9 cellular contexts compared by ENCODE assay signal in the genomic region with DNA sequence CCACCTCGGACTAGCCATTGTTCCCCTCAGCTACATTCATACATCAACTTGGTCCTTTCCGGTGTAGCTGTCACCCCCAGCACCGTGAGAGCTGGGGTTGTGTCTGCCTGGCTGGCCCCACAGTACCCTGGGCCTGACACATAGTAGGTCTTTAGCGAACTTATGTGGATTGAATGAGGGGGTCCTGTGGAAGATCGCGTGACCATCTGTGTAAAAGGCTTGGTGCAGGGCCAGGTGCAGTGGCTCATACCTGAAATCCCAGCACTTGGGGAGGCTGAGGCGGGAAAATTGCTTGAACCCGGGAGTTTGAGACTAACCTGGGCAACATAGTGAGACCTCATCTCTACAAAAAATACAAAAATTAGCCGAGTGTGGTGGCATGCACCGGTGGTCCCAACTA. TPM values are rescaled to one million over a fixed set of nuclear protein-coding genes. Genes with fewer than 3 reads are reported as not detected.
DNase-seq lines count a peak whose midpoint lies in the region; ATAC-seq and TF ChIP-seq lines count a peak whose summit lies in the region.
"Had no signal": no experiment of that assay in that cellular context is flagged by ENCODE, and none has a peak within 500 bp of the region (broad histone marks: within the 10 kb centered on the region; RNA-seq: fewer than 3 reads in every experiment).

No MANE protein-coding gene starts in this region.

- intact Hi-C loops in Calu3 (cut with micrococcal nuclease; ENCODE audit: unreplicated experiment) = no loop called here
- intact Hi-C loops in uterus (cut with DNase I; ENCODE audit: low total_unique reads) = no loop called here

- DNase-seq in Calu3 = no peak
- no peak for DNase-seq in Karpas-422
- DNase-seq in brain microvascular endothelial cell = no peak
- no peak for DNase-seq in uterus
- DNase-seq in activated CD4-positive, CD25-positive, alpha-beta regulatory T cell treated with anti-CD3 and anti-CD28 coated beads, Interleukin-2, amount 50 U/mL, for 72 hours = no peak
- DNase-seq: NCI-H1105 had no signal

- peaks cover 27% of the 10 kb centered on the region for H3K36me3 Mint-ChIP-seq in Calu3 (ENCODE audit: insufficient read depth, unreplicated experiment)

- TF ChIP-seq CTCF in Calu3 (IDR thresholded peaks at IDR 0.05; ENCODE audit: unreplicated experiment) (no peak), brain microvascular endothelial cell (IDR thresholded peaks at IDR 0.05; ENCODE audit: low read depth, low read length, missing control alignments) (no peak), neural cell (IDR thresholded peaks at IDR 0.05; ENCODE audit: poor library complexity, severe bottlenecking) (no peak), uterus (IDR thresholded peaks at IDR 0.05) (no peak)

- H3K27ac Mint-ChIP-seq in Calu3 (ENCODE audit: unreplicated experiment) = no peak overlapping the region

- no peak for TF ChIP-seq EP300 in neural cell (conservative IDR thresholded peaks at IDR 0.05; ENCODE audit: poor library complexity, severe bottlenecking)

- H4K20me1 ChIP-seq in Karpas-422 (ENCODE audit: insufficient read depth, low read depth, low read length) (peaks cover 11% of the 10 kb centered on the region), neural cell (ENCODE audit: insufficient read depth) (peaks cover 18% of the 10 kb centered on the region)

- ATAC-seq in GM18511 (IDR thresholded peaks at IDR 0.05; ENCODE audit: unreplicated experiment) = no peak
- ATAC-seq in GM18868 (IDR thresholded peaks at IDR 0.05; ENCODE audit: unreplicated experiment) = no peak

- peaks cover 65% of the 10 kb centered on the region for H3K79me2 ChIP-seq in Karpas-422 (ENCODE audit: low read length)
- peaks cover 56% of the 10 kb centered on the region for H3K79me2 ChIP-seq in neural cell (replicated peaks; ENCODE audit: insufficient read depth, low read length)

- no peak for TF ChIP-seq RAD21 in neural cell (conservative IDR thresholded peaks at IDR 0.05)

- in situ Hi-C loops in brain microvascular endothelial cell (cut with HindIII; ENCODE audit: low pct_ligation_motif_present, low sequenced_read_pairs) = no loop called here

- H3K27ac ChIP-seq in Karpas-422 (ENCODE audit: low read length) = no peak overlapping the region
- no peak overlapping the region for H3K27ac ChIP-seq in brain microvascular endothelial cell
- H3K27ac ChIP-seq in neural cell (ENCODE audit: low read length) = no peak overlapping the region
- H3K27ac ChIP-seq in uterus = no peak overlapping the region

- BruUV-seq in Calu3 (replicated peaks; lab: Mats Ljungman, UMichigan) = no TSS peak

- H3K4me1 ChIP-seq in Karpas-422 (ENCODE audit: low read length) = peaks cover 56% of the 10 kb centered on the region
- peaks cover 0 to 6% of the 10 kb centered on the region in 2 donors for H3K4me1 ChIP-seq in uterus

- H3F3A ChIP-seq in neural cell (ENCODE audit: insufficient read depth, low read length, poor library complexity, severe bottlenecking) = no peaks in the 10 kb centered on the region

- H3K36me3 ChIP-seq in Karpas-422 (ENCODE audit: insufficient read depth, low read length) (0 out of 2 replicates have a peak, but pooled peaks cover 4% of the 10 kb centered on the region), brain microvascular endothelial cell (replicated peaks) (no peaks in the 10 kb centered on the region), neural cell (ENCODE audit: insufficient read depth, low read length) (no peaks in the 10 kb centered on the region), uterus (no peaks in the 10 kb centered on the region)

- H3K4me3 ChIP-seq in Karpas-422 (ENCODE audit: low read length) (peak overlapping the region; percentile 89), brain microvascular endothelial cell (ENCODE audit: low read depth, low read length) (peak overlapping the region; percentile 12), neural cell (ENCODE audit: low read length) (peak overlapping the region; percentile 99), uterus (no peak overlapping the region)

- H3K27me3 ChIP-seq in Karpas-422 (ENCODE audit: low read length) = no peaks in the 10 kb centered on the region
- H3K27me3 ChIP-seq in brain microvascular endothelial cell (replicated peaks) = no peaks in the 10 kb centered on the region
- no peaks in the 10 kb centered on the region for H3K27me3 ChIP-seq in neural cell (ENCODE audit: insufficient read depth, low read depth, low read length)
- no peaks in the 10 kb centered on the region for H3K27me3 ChIP-seq in uterus

- H3K4me2 ChIP-seq in Karpas-422 (ENCODE audit: low read depth, low read length, poor library complexity, severe bottlenecking) (peak overlapping the region; percentile 90), neural cell (ENCODE audit: low read length) (no peak overlapping the region)

- no peaks in the 10 kb centered on the region for H3K27me3 Mint-ChIP-seq in Calu3 (ENCODE audit: unreplicated experiment)

- H3K9ac ChIP-seq in Karpas-422 (ENCODE audit: low read length) (peak overlapping the region; percentile 96), neural cell (ENCODE audit: low read length) (no peak overlapping the region)

- CTCF ChIA-PET in Calu3 (lab: Charles Lee) = interaction anchor here (0.7 kb wide), 2 partner anchors 14 to 55 kb away, joined by 3 to 4 read pairs; no protein-coding TSS in a partner anchor

- H3K4me3 Mint-ChIP-seq in Calu3 (ENCODE audit: low read depth, unreplicated experiment) = peak overlapping the region; percentile 80

- no peak for TF ChIP-seq POLR2A in uterus (IDR thresholded peaks at IDR 0.05)

- H3K4me1 Mint-ChIP-seq in Calu3 (ENCODE audit: low read depth, unreplicated experiment) = peaks cover 5% of the 10 kb centered on the region

- no peaks in the 10 kb centered on the region for H3K9me3 Mint-ChIP-seq in Calu3 (ENCODE audit: low read depth, unreplicated experiment)

- H3K9me2 ChIP-seq in Karpas-422 (replicated peaks; ENCODE audit: insufficient read depth, low read length) (no peaks in the 10 kb centered on the region), neural cell (ENCODE audit: insufficient read depth, low read length) (no peaks in the 10 kb centered on the region)

- H2AFZ ChIP-seq in Karpas-422 (ENCODE audit: low read length) (no peak overlapping the region), neural cell (ENCODE audit: low read depth, low read length) (no peak overlapping the region)

- H3K9me3 ChIP-seq in Karpas-422 (ENCODE audit: low read length) (no peaks in the 10 kb centered on the region), neural cell (ENCODE audit: low read length) (no peaks in the 10 kb centered on the region), uterus (no peaks in the 10 kb centered on the region)

TF ChIP-seq in neural cell, 6 proteins besides CTCF, POLR2A, EP300 and RAD21:
- TF ChIP-seq POLR2AphosphoS5 (IDR thresholded peaks at IDR 0.05) (no peak), EZH2 (IDR thresholded peaks at IDR 0.05; ENCODE audit: borderline replicate concordance, insufficient read depth, low read length, poor library complexity, severe bottlenecking) (no peak), SMC3 (conservative IDR thresholded peaks at IDR 0.05; ENCODE audit: poor library complexity) (no peak), MXI1 (conservative IDR thresholded peaks at IDR 0.05; ENCODE audit: poor library complexity, severe bottlenecking) (no peak), TAF1 (IDR thresholded peaks at IDR 0.05; ENCODE audit: low read depth) (no peak)
- TF ChIP-seq, protein P1, sequence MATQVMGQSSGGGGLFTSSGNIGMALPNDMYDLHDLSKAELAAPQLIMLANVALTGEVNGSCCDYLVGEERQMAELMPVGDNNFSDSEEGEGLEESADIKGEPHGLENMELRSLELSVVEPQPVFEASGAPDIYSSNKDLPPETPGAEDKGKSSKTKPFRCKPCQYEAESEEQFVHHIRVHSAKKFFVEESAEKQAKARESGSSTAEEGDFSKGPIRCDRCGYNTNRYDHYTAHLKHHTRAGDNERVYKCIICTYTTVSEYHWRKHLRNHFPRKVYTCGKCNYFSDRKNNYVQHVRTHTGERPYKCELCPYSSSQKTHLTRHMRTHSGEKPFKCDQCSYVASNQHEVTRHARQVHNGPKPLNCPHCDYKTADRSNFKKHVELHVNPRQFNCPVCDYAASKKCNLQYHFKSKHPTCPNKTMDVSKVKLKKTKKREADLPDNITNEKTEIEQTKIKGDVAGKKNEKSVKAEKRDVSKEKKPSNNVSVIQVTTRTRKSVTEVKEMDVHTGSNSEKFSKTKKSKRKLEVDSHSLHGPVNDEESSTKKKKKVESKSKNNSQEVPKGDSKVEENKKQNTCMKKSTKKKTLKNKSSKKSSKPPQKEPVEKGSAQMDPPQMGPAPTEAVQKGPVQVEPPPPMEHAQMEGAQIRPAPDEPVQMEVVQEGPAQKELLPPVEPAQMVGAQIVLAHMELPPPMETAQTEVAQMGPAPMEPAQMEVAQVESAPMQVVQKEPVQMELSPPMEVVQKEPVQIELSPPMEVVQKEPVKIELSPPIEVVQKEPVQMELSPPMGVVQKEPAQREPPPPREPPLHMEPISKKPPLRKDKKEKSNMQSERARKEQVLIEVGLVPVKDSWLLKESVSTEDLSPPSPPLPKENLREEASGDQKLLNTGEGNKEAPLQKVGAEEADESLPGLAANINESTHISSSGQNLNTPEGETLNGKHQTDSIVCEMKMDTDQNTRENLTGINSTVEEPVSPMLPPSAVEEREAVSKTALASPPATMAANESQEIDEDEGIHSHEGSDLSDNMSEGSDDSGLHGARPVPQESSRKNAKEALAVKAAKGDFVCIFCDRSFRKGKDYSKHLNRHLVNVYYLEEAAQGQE (IDR thresholded peaks at IDR 0.05; ENCODE audit: borderline replicate concordance) = no peak

RNA-seq across cellular contexts. Expression of a gene that starts 2.0 kb away (rescaled TPM):
- total RNA-seq in Calu3 (2022) = 104 and 116 TPM in 2 replicates
- 103 and 118 TPM in 2 replicates for total RNA-seq in Karpas-422 (2014; rRNA removed; shearing (Covaris generic); ENCODE audit: low replicate concordance)
- polyA plus RNA-seq in neural cell = 97.3 and 116 TPM in 2 replicates
- 238 and 245 TPM in 2 replicates for polyA minus RNA-seq in neural cell
- total RNA-seq in uterus = 10 to 100 TPM; 44.6 to 78.7 (median 76.2) TPM

RNA-seq across cellular contexts. Expression of a gene that starts 34.3 kb away (rescaled TPM):
- total RNA-seq in Calu3 (2022) = 15.3 and 17.8 TPM in 2 replicates
- total RNA-seq in Karpas-422 (2014; rRNA removed; shearing (Covaris generic); ENCODE audit: low replicate concordance) = 16.5 and 28.1 TPM in 2 replicates
- 39.4 and 52.1 TPM in 2 replicates for polyA plus RNA-seq in neural cell
- 57.6 and 69.1 TPM in 2 replicates for polyA minus RNA-seq in neural cell
- 10 to 100 TPM in 3 of 4 donors, 1 to 10 TPM in 1; 7.6 to 40.5 (median 28.5) TPM for total RNA-seq in uterus

RNA-seq across cellular contexts. Expression of a gene that starts 34.4 kb away (rescaled TPM):
- 37.8 and 46.0 TPM in 2 replicates for total RNA-seq in Calu3 (2022)
- 26.8 and 45.6 TPM in 2 replicates for total RNA-seq in Karpas-422 (2014; rRNA removed; shearing (Covaris generic); ENCODE audit: low replicate concordance)
- 101 and 109 TPM in 2 replicates for polyA plus RNA-seq in neural cell
- polyA minus RNA-seq in neural cell = 39.2 and 48.0 TPM in 2 replicates
- 100 to 1,000 TPM in 1 of 4 donors, 10 to 100 TPM in 3; 40.5 to 100 (median 71.0) TPM for total RNA-seq in uterus

Comparison
In these comparisons a context has a peak if more than half of its experiments do, and no peak if none do; other contexts are left out.
1. H3K4me3 ChIP-seq: peak in Karpas-422 (single experiment), brain microvascular endothelial cell (single experiment) and neural cell (single experiment); none in uterus (0 of 2).